12 cellular contexts compared by ENCODE assay signal in genomic region chr12:96441811-96442210, GRCh38.
"Had no signal": no experiment of that assay in that cellular context is flagged by ENCODE, and none has a peak within 500 bp of the region (broad histone marks: within the 10 kb centered on the region; RNA-seq: fewer than 3 reads in every experiment).

No MANE protein-coding gene starts in this region.

- H3K27ac Mint-ChIP-seq: memory B cell had no signal

- DNase-seq: activated CD4-positive, alpha-beta T cell treated with anti-CD3 and anti-CD28 coated beads for 48 hours; cortex of kidney; effector CD8-positive, alpha-beta T cell; left lung; ovary; stimulated activated CD4-positive, alpha-beta T cell treated with anti-CD3 and anti-CD28 coated beads, Interleukin-12 subunit alpha, Interleukin-12 subunit beta, amount 100 ng/mL, for 4 hours; stimulated activated CD8-positive, alpha-beta memory T cell treated with anti-CD3 and anti-CD28 coated beads, Interleukin-4, amount 100 ng/mL, for 48 hours; stomach had no signal

- H3K36me3 Mint-ChIP-seq: memory B cell had no signal

- ATAC-seq: gastroesophageal sphincter, left lung, SK-N-SH treated with all-trans-retinoic acid at 6 μM for 48 hours had no signal

- H3K4me3 Mint-ChIP-seq: memory B cell, neural crest cell had no signal

- H3K27me3 Mint-ChIP-seq: memory B cell had no signal
